ENCODE assay signal across 19 cellular contexts in the genomic region with DNA sequence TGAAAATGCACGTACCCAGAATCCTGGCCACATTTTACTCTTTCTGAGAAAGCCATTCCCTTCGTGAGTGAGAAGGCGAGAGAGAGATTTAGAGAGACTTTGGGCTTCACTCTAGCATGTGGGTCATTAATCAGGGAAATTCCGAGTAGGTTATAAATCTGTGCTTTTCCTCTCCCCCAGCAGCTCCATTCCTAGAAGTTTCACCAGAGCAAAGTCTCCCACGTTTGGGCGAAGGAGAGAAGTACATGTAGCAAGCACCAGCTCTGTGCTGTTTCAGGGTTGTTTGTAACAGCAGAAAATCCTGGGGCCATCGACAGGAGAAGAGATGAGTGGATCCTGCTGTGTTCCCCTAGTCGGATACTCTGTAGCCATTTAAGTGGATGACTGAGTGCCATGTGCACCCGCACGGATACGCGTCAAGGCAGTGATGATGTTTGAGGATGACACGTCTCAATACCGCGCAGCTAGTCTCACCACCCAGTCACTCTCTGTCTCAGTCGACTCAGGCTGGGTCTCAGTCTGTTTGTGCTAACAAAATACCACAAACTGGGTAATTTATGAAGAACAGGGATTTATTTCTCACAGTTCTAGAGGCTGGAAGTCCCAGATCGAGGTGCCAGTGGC.
"Had no signal": no experiment of that assay in that cellular context is flagged by ENCODE, and none has a peak within 500 bp of the region (broad histone marks: within the 10 kb centered on the region; RNA-seq: fewer than 3 reads in every experiment).

No MANE protein-coding gene starts in this region.

- H3K27ac ChIP-seq: dorsolateral prefrontal cortex, epithelial cell of prostate, gastrocnemius medialis, sigmoid colon, stomach, tibial artery, upper lobe of right lung, vagina had no signal

- H3K9me3 ChIP-seq: gastrocnemius medialis, tibial artery, upper lobe of right lung, vagina had no signal

- DNase-seq: dorsolateral prefrontal cortex; effector CD4-positive, alpha-beta T cell; endodermal cell; foreskin fibroblast; gastrocnemius medialis; natural killer cell; sigmoid colon; stimulated activated CD4-positive, alpha-beta T cell treated with anti-CD3 and anti-CD28 coated beads, Interleukin-2, amount 100 ng/mL, for 24 hours; stimulated activated CD4-positive, alpha-beta T cell treated with anti-CD3 and anti-CD28 coated beads, Interleukin-4, amount 100 ng/mL, for 24 hours; stimulated activated naive CD4-positive, alpha-beta T cell treated with Interleukin-2 at 50 U/mL for 16 hours; stomach; tibial artery; upper lobe of right lung had no signal

- H3K4me1 ChIP-seq: gastrocnemius medialis, tibial artery, upper lobe of right lung, vagina had no signal

- H3K27me3 ChIP-seq: gastrocnemius medialis, tibial artery, vagina had no signal

- ATAC-seq: esophagus mucosa; gastrocnemius medialis; left lobe of liver; natural killer cell; stimulated activated effector memory CD8-positive, alpha-beta T cell treated with anti-CD3 and anti-CD28 coated beads, Interleukin-12 subunit alpha, Interleukin-12 subunit beta, amount 100 ng/mL, for 72 hours; upper lobe of right lung had no signal

- H3K4me3 ChIP-seq: dorsolateral prefrontal cortex, gastrocnemius medialis, lung, sigmoid colon, stomach, tibial artery, upper lobe of right lung, vagina had no signal

- H3K36me3 ChIP-seq: gastrocnemius medialis, sigmoid colon, stomach, tibial artery, upper lobe of right lung, vagina had no signal
